ENCODE assay signal across 8 cellular contexts in genomic region chr15:79896131-79896633, GRCh38. TPM values are rescaled to one million over a fixed set of nuclear protein-coding genes. Genes with fewer than 3 reads are reported as not detected.
DNase-seq lines count a peak whose midpoint lies in the region; ATAC-seq, FAIRE-seq and TF ChIP-seq lines count a peak whose summit lies in the region.

No MANE protein-coding gene starts in this region.

- peak overlapping the region; percentile 96 for H3K4me3 Mint-ChIP-seq in CD8-positive, alpha-beta T cell

- no peaks in the 10 kb centered on the region for H3K36me3 ChIP-seq in CD8-positive, alpha-beta T cell (ENCODE audit: insufficient read depth, low read length)
- no peaks in the 10 kb centered on the region for H3K36me3 ChIP-seq in muscle layer of duodenum (ENCODE audit: control insufficient read depth in 1 of 2, insufficient read depth in 2 of 2, low read length in 2 of 2)

- intact Hi-C loops in CD8-positive, alpha-beta T cell (cut with DNase I, micrococcal nuclease) = loop anchor here (1.0 to 10.0 kb wide), 7 partner anchors 75 to 1109 kb away; partner anchors contain the start of genes BCL2A1 (in 2 of the 2), FAH (in 1 of the 2), TLNRD1 (in 1 of the 2) and ZFAND6 (in 1 of the 2)

- peaks cover 20% of the 10 kb centered on the region for H3K36me3 Mint-ChIP-seq in CD8-positive, alpha-beta T cell

- TF ChIP-seq CTCF in CD8-positive, alpha-beta T cell (IDR thresholded peaks at IDR 0.05) = no peak
- TF ChIP-seq CTCF in LNCaP clone FGC (IDR thresholded peaks at IDR 0.05; ENCODE audit: control insufficient read depth, extremely low read depth, insufficient read depth) (no peak), choroid plexus epithelial cell (conservative IDR thresholded peaks at IDR 0.05; ENCODE audit: low read depth, low read length) (no peak)

- H3K27ac ChIP-seq in CD8-positive, alpha-beta T cell (ENCODE audit: low read depth, low read length) = peak overlapping the region; percentile 95
- peak overlapping the region; percentile 83 for H3K27ac ChIP-seq in muscle layer of duodenum (ENCODE audit: low read length)

- H3K9me3 Mint-ChIP-seq in CD8-positive, alpha-beta T cell = no peaks in the 10 kb centered on the region

- POLR2A ChIA-PET in CD8-positive, alpha-beta T cell (lab: Charles Lee) = interaction anchor here (0.7 to 5.2 kb wide), 9 partner anchors 9 to 164 kb away, joined by 3 to 78 read pairs (median 4); partner anchors contain the start of genes BCL2A1 and ZFAND6

- peak in 1 of 7 experiments; percentile 47 for DNase-seq in CD8-positive, alpha-beta T cell
- no peak for DNase-seq in LNCaP clone FGC (ENCODE audit: low read depth)
- DNase-seq in choroid plexus epithelial cell (ENCODE audit: low read depth) = no peak
- DNase-seq in HTR-8/SVneo (ENCODE audit: insufficient read length, low spot score) = no peak
- DNase-seq in NCI-H774 (lab: John Stamatoyannopoulos, UW) = no peak
- no peak for DNase-seq in activated CD4-positive, alpha-beta T cell treated with anti-CD3 and anti-CD28 coated beads, Interleukin-2, amount 50 U/mL, for 1 hour

- peaks cover 28% of the 10 kb centered on the region for H3K4me1 ChIP-seq in CD8-positive, alpha-beta T cell (ENCODE audit: insufficient read depth, low read length)
- peaks cover 7 to 8% of the 10 kb centered on the region in 2 donors for H3K4me1 ChIP-seq in muscle layer of duodenum (ENCODE audit: control insufficient read depth in 1 of 2, insufficient read depth in 2 of 2, low read length in 2 of 2)

- H3K27me3 ChIP-seq in CD8-positive, alpha-beta T cell (ENCODE audit: insufficient read depth, low read length) = no peaks in the 10 kb centered on the region
- H3K27me3 ChIP-seq in muscle layer of duodenum (ENCODE audit: low read depth, low read length) = no peaks in the 10 kb centered on the region

- H3K4me1 Mint-ChIP-seq in CD8-positive, alpha-beta T cell (ENCODE audit: low read depth) = peaks cover 43% of the 10 kb centered on the region

- no peak for FAIRE-seq in HTR-8/SVneo (lab: Jason Lieb, UNC)

- CTCF ChIA-PET in CD8-positive, alpha-beta T cell (lab: Charles Lee) = interaction anchor here (1.0 to 4.0 kb wide), 4 partner anchors 14 to 97 kb away, joined by 3 to 22 read pairs (median 4); no protein-coding TSS in a partner anchor

- H3K27ac Mint-ChIP-seq in CD8-positive, alpha-beta T cell = peak overlapping the region; percentile 100

- H3K4me3 ChIP-seq in CD8-positive, alpha-beta T cell (ENCODE audit: low read depth, low read length) = peak overlapping the region; percentile 96
- H3K4me3 ChIP-seq in LNCaP clone FGC (ENCODE audit: low read depth, low read length) (peak overlapping the region; percentile 75), choroid plexus epithelial cell (ENCODE audit: low read depth, low read length) (peak overlapping the region; percentile 89), muscle layer of duodenum (ENCODE audit: low read depth in 1 of 2, low read length in 2 of 2) (peak overlapping the region; percentile 66 to 73)

- no peaks in the 10 kb centered on the region for H3K27me3 Mint-ChIP-seq in CD8-positive, alpha-beta T cell (ENCODE audit: low read depth)

- no peaks in the 10 kb centered on the region for H3K9me3 ChIP-seq in CD8-positive, alpha-beta T cell (ENCODE audit: low read length)
- H3K9me3 ChIP-seq in muscle layer of duodenum (ENCODE audit: control insufficient read depth in 1 of 2, low read length in 2 of 2) = no peaks in the 10 kb centered on the region

- ATAC-seq in CD8-positive, alpha-beta T cell = peak; percentile 21
- peak; percentile 31 for ATAC-seq in GM19455 (IDR thresholded peaks at IDR 0.05; ENCODE audit: unreplicated experiment)

RNA-seq across cellular contexts. Expression of gene MTHFS, which starts 0.6 kb away (rescaled TPM):
- total RNA-seq in CD8-positive, alpha-beta T cell = 1 to 10 TPM; 5.1 to 7.8 TPM
